9 cellular contexts compared by ENCODE assay signal in genomic region chr2:42733852-42734251, GRCh38. TPM values are rescaled to one million over a fixed set of nuclear protein-coding genes. Genes with fewer than 3 reads are reported as not detected.
"Had no signal": no experiment of that assay in that cellular context is flagged by ENCODE, and none has a peak within 500 bp of the region (broad histone marks: within the 10 kb centered on the region; RNA-seq: fewer than 3 reads in every experiment).

No MANE protein-coding gene starts in this region.

- H3K4me2 ChIP-seq: GM23338 had no signal

- DNase-seq: GOT3, H7, H9, HCEC 1CT, HFFc6 had no signal

- H3K4me3 ChIP-seq: GM23338, HAP-1 had no signal

- H3K4me3 Mint-ChIP-seq: GM23338, H9, HFFc6 had no signal

- ATAC-seq: GM23338, HCT116 had no signal

- H3K36me3 ChIP-seq: HAP-1 had no signal

- H3K27ac Mint-ChIP-seq: GM23338, H9, HFFc6 had no signal

- H3K4me1 ChIP-seq: HAP-1 had no signal

- H2AFZ ChIP-seq: GM23338 had no signal

RNA-seq across cellular contexts. Expression of gene OXER1, which starts 30.1 kb away (rescaled TPM):
- total RNA-seq: H4, HFFc6 had no signal

RNA-seq across cellular contexts. Expression of gene HAAO, which starts 58.5 kb away (rescaled TPM):
- total RNA-seq: H4 had no signal
